22 cellular contexts compared by ENCODE assay signal in the genomic region with DNA sequence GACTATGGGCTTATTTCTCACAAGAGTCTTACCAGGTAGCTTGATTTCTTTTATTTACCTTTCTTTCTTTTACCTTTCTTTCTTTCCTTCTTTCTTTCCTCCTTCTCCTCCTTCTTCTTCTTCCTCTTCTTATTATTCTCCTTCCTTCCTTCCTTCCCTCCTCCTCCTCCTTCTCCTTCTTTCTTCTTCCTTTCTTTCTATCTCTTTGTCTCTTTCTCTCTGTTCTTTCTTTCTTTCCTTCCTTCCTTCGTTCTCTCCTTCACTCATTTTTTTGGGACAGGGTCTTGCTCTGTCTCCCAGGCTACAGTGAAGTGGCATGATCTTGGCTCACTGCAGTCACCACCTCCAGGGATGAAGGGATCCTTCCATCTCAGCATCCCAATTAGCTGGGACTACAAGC.
DNase-seq lines count a peak whose midpoint lies in the region; ATAC-seq, FAIRE-seq and TF ChIP-seq lines count a peak whose summit lies in the region.
"Had no signal": no experiment of that assay in that cellular context is flagged by ENCODE, and none has a peak within 500 bp of the region (broad histone marks: within the 10 kb centered on the region; RNA-seq: fewer than 3 reads in every experiment).

No MANE protein-coding gene starts in this region.

- H4K20me1 ChIP-seq in HepG2 (ENCODE audit: insufficient read depth, low read length) (no peaks in the 10 kb centered on the region), astrocyte (ENCODE audit: insufficient read depth, low read length) (no peaks in the 10 kb centered on the region)
- H4K20me1 ChIP-seq: BLaER1 treated with 17β-estradiol and CSF1 and Interleukin-3, amounts not matched to agents 10 nM and 100 nM had no signal

- H3K9me3 Mint-ChIP-seq in astrocyte (ENCODE audit: unreplicated experiment), result peaks cover 6% of the 10 kb centered on the region
- H3K9me3 Mint-ChIP-seq: CD4-positive, alpha-beta T cell; CD8-positive, alpha-beta T cell had no signal

- ATAC-seq in HepG2 (no peak), right lobe of liver (no peak), GM19455 (IDR thresholded peaks at IDR 0.05; ENCODE audit: unreplicated experiment) (no peak)
- ATAC-seq: A549; CD8-positive, alpha-beta T cell had no signal

- no peak overlapping the region for H2AFZ ChIP-seq in HepG2 (ENCODE audit: low read length)
- H2AFZ ChIP-seq in astrocyte (ENCODE audit: low read depth, low read length), result no peak overlapping the region

- H3K56ac ChIP-seq in mesendoderm (ENCODE audit: low read length), result no peak overlapping the region

- no peak overlapping the region for H3K9ac ChIP-seq in HepG2 (ENCODE audit: insufficient read depth, low read depth, low read length)
- no peak overlapping the region for H3K9ac ChIP-seq in astrocyte (ENCODE audit: low read length)
- H3K9ac ChIP-seq in mesendoderm (ENCODE audit: low read length), result no peak overlapping the region
- H3K9ac ChIP-seq: BLaER1 treated with 17β-estradiol and CSF1 and Interleukin-3, amounts not matched to agents 10 nM and 100 nM had no signal

- H3K79me1 ChIP-seq in mesendoderm (ENCODE audit: low read length), result no peaks in the 10 kb centered on the region

- H3K4me3 Mint-ChIP-seq in astrocyte (ENCODE audit: unreplicated experiment), result no peak overlapping the region
- H3K4me3 Mint-ChIP-seq: B cell; CD4-positive, alpha-beta T cell; CD8-positive, alpha-beta T cell had no signal

- 0% methylated on average over 1 of the region's 1 CpG for WGBS in HepG2 (ENCODE audit: low lambda C conversion rate)
- 44% methylated on average over 1 of the region's 1 CpG for WGBS in right lobe of liver (ENCODE audit: insufficient coverage, low coverage, low lambda C conversion rate, missing lambda C conversion rate)
- WGBS in mesendoderm (ENCODE audit: extremely low coverage, insufficient coverage, low lambda C conversion rate), result no CpG with 5 or more reads among the region's 1 CpG

- no peak overlapping the region for H2BK120ac ChIP-seq in mesendoderm (ENCODE audit: low read depth, low read length)

- no peaks in the 10 kb centered on the region for H3K36me3 ChIP-seq in HepG2 (replicated peaks in 1 of 2; ENCODE audit: control insufficient read depth in 1 of 2, insufficient read depth in 2 of 2, low read length in 2 of 2)
- no peaks in the 10 kb centered on the region for H3K36me3 ChIP-seq in right lobe of liver
- H3K36me3 ChIP-seq in astrocyte (ENCODE audit: insufficient read depth, low read length), result no peaks in the 10 kb centered on the region
- H3K36me3 ChIP-seq in mesendoderm (ENCODE audit: control insufficient read depth, insufficient read depth, low read length), result no peaks in the 10 kb centered on the region
- H3K36me3 ChIP-seq: BLaER1 treated with 17β-estradiol and CSF1 and Interleukin-3, amounts not matched to agents 10 nM and 100 nM had no signal

- TF ChIP-seq POLR2A in HepG2 (IDR thresholded peaks at IDR 0.05; ENCODE audit: insufficient read depth in 1 of 2, low read depth in 2 of 2, low read length in 2 of 2) (no peak), right lobe of liver (IDR thresholded peaks at IDR 0.05) (no peak)

- H3K79me2 ChIP-seq in HepG2 (ENCODE audit: insufficient read depth, low read length) (no peaks in the 10 kb centered on the region), astrocyte (ENCODE audit: insufficient read depth, low read length) (no peaks in the 10 kb centered on the region), mesendoderm (ENCODE audit: control insufficient read depth, insufficient read depth, low read length) (no peaks in the 10 kb centered on the region)

- H3K4me2 ChIP-seq in HepG2 (ENCODE audit: low read depth, low read length) (no peak overlapping the region), astrocyte (ENCODE audit: low read length) (no peak overlapping the region), mesendoderm (ENCODE audit: low read length) (no peak overlapping the region)
- H3K4me2 ChIP-seq: A549; BLaER1 treated with 17β-estradiol and CSF1 and Interleukin-3, amounts not matched to agents 10 nM and 100 nM had no signal

- CTCF ChIA-PET in HepG2 (lab: Yijun Ruan, JAX; ENCODE audit: low intra/inter-chr PET ratio, low total read pairs), result no interaction called here

- in situ Hi-C loops in HepG2 (cut with HindIII; ENCODE audit: extremely low pct_ligation_motif_present, low pct_unique_long_range_greater_than_20kb), result no loop called here

- no TSS peak for BruUV-seq in HepG2 (replicated peaks; lab: Mats Ljungman, UMichigan)

- H2BK5ac ChIP-seq in mesendoderm (ENCODE audit: low read length), result peak overlapping the region; percentile 24

- no peak for TF ChIP-seq CTCF in HepG2 (CRISPR knock-in tag; IDR thresholded peaks at IDR 0.05)
- no peak for TF ChIP-seq CTCF in right lobe of liver (IDR thresholded peaks at IDR 0.05)
- no peak for TF ChIP-seq CTCF in astrocyte (IDR thresholded peaks at IDR 0.05; ENCODE audit: insufficient read depth, low read depth, low read length)

- no peak overlapping the region for H4K5ac ChIP-seq in mesendoderm (ENCODE audit: low read length)

- H3K4me3 ChIP-seq in HepG2 (replicated peaks in 1 of 3; ENCODE audit: insufficient read depth in 1 of 3, low read depth in 2 of 3, low read length in 3 of 3), result no peak overlapping the region
- H3K4me3 ChIP-seq in right lobe of liver, result no peak overlapping the region
- no peak overlapping the region for H3K4me3 ChIP-seq in astrocyte (ENCODE audit: insufficient read depth, low read depth, low read length)
- no peak overlapping the region for H3K4me3 ChIP-seq in mesendoderm (ENCODE audit: low read length)
- H3K4me3 ChIP-seq: A549; BLaER1 treated with 17β-estradiol and CSF1 and Interleukin-3, amounts not matched to agents 10 nM and 100 nM had no signal

- H4K8ac ChIP-seq in mesendoderm (ENCODE audit: low read depth, low read length), result no peak overlapping the region

- H3K23ac ChIP-seq in mesendoderm (ENCODE audit: low read length), result no peak overlapping the region

- peaks cover 8% of the 10 kb centered on the region for H3K27me3 Mint-ChIP-seq in astrocyte (ENCODE audit: low read depth, unreplicated experiment)

- no peak for TF ChIP-seq EP300 in HepG2 (IDR thresholded peaks at IDR 0.05; ENCODE audit: low read depth in 2 of 2, low read length in 2 of 2)
- TF ChIP-seq EP300 in HepG2 (CRISPR knock-in tag; IDR thresholded peaks at IDR 0.05; ENCODE audit: borderline replicate concordance), result no peak

- H2BK15ac ChIP-seq in mesendoderm (replicated peaks; ENCODE audit: low read depth), result no peak overlapping the region

- TF ChIP-seq RAD21 in HepG2 (CRISPR knock-in tag; IDR thresholded peaks at IDR 0.05), result no peak

- peaks cover 9% of the 10 kb centered on the region for H3K4me1 Mint-ChIP-seq in astrocyte (ENCODE audit: low read depth, unreplicated experiment)
- H3K4me1 Mint-ChIP-seq: B cell had no signal

- no peak overlapping the region for H2AK5ac ChIP-seq in mesendoderm (ENCODE audit: low read length)

- no peaks in the 10 kb centered on the region for H3K27me3 ChIP-seq in HepG2 (ENCODE audit: control insufficient read depth in 1 of 2, insufficient read depth in 2 of 2, low read length in 2 of 2)
- H3K27me3 ChIP-seq in right lobe of liver, result no peaks in the 10 kb centered on the region
- H3K27me3 ChIP-seq in astrocyte (ENCODE audit: insufficient read depth, low read length), result no peaks in the 10 kb centered on the region
- H3K27me3 ChIP-seq in mesendoderm (ENCODE audit: insufficient read depth, low read length, poor library complexity), result no peaks in the 10 kb centered on the region
- H3K27me3 ChIP-seq: BLaER1 treated with 17β-estradiol and CSF1 and Interleukin-3, amounts not matched to agents 10 nM and 100 nM had no signal

- H3K27ac Mint-ChIP-seq in astrocyte (ENCODE audit: unreplicated experiment), result peak overlapping the region; percentile 22
- H3K27ac Mint-ChIP-seq: B cell; CD4-positive, alpha-beta T cell; CD8-positive, alpha-beta T cell had no signal

- no peak overlapping the region for H3K27ac ChIP-seq in HepG2 (ENCODE audit: extremely low read length, insufficient read depth, low read length)
- H3K27ac ChIP-seq in right lobe of liver, result no peak overlapping the region
- no peak overlapping the region for H3K27ac ChIP-seq in astrocyte (ENCODE audit: low read depth, low read length)
- no peak overlapping the region for H3K27ac ChIP-seq in mesendoderm (ENCODE audit: low read depth, low read length)
- H3K27ac ChIP-seq: 22Rv1; A549; BLaER1 treated with 17β-estradiol and CSF1 and Interleukin-3, amounts not matched to agents 10 nM and 100 nM; C4-2B had no signal

- H3K9me3 ChIP-seq in HepG2 (ENCODE audit: low read length) (0 out of 2 replicates have a peak, but pooled peaks cover 4% of the 10 kb centered on the region), right lobe of liver (no peaks in the 10 kb centered on the region), astrocyte (ENCODE audit: insufficient read depth, low read depth, low read length) (no peaks in the 10 kb centered on the region)
- H3K9me3 ChIP-seq: BLaER1 treated with 17β-estradiol and CSF1 and Interleukin-3, amounts not matched to agents 10 nM and 100 nM; Caco-2 had no signal

- no peaks in the 10 kb centered on the region for H3K36me3 Mint-ChIP-seq in astrocyte (ENCODE audit: low read depth, unreplicated experiment)
- H3K36me3 Mint-ChIP-seq: CD8-positive, alpha-beta T cell had no signal

- DNase-seq in HepG2 (ENCODE audit: low spot score) (no peak), right lobe of liver (no peak), astrocyte (ENCODE audit: low read depth) (no peak), mesendoderm (no peak), hypothalamus (lab: John Stamatoyannopoulos, UW) (no peak)
- DNase-seq: AML-193; Caco-2; Calu3; CD4-positive, alpha-beta T cell; CD8-positive, alpha-beta T cell; DMS79 treated with DMSO at 0.1 percent for 48 hours; GF-D8 had no signal

- intact Hi-C loops in HepG2 (cut with micrococcal nuclease; ENCODE audit: unreplicated experiment) (no loop called here), right lobe of liver (cut with DNase I) (no loop called here)

- H3K4me1 ChIP-seq in HepG2 (ENCODE audit: insufficient read depth, low read length) (no peaks in the 10 kb centered on the region), right lobe of liver (no peaks in the 10 kb centered on the region), astrocyte (ENCODE audit: insufficient read depth, low read length) (no peaks in the 10 kb centered on the region), mesendoderm (ENCODE audit: control insufficient read depth, low read depth, low read length) (peaks cover 6% of the 10 kb centered on the region)
- H3K4me1 ChIP-seq: A549, Caco-2 had no signal

- H3K4ac ChIP-seq in mesendoderm (ENCODE audit: low read depth, low read length), result no peak overlapping the region

- POLR2A ChIA-PET in HepG2 (lab: Yijun Ruan, JAX), result no interaction called here

- FAIRE-seq in HepG2 (lab: Jason Lieb, UNC), result no peak
- no peak for FAIRE-seq in astrocyte (lab: Jason Lieb, UNC)
- FAIRE-seq: A549, D721Med, G401.6, GM12891, GM19239 had no signal

- H3K18ac ChIP-seq in mesendoderm (ENCODE audit: low read length), result no peak overlapping the region

TF ChIP-seq in HepG2, 621 proteins besides CTCF, POLR2A, EP300 and RAD21:
- TF ChIP-seq SOX6 (IDR thresholded peaks at IDR 0.05) (0 out of 2 replicates have a peak, but pooled peaks have one; percentile 32), SOX6 (CRISPR knock-in tag; IDR thresholded peaks at IDR 0.05) (no peak), ZNF615 (CRISPR knock-in tag; IDR thresholded peaks at IDR 0.05; ENCODE audit: borderline replicate concordance) (no peak)
TF ChIP-seq in HepG2: peak in this region for 1.
